In genomic region chr15:22253002-22253675, GRCh38 we compare ENCODE assay signal across 1 cellular context.
A peak's percentile ranks its signal among the peaks of the same experiment; 100 is the strongest.
TF ChIP-seq lines count a peak whose summit lies in the region.

No MANE protein-coding gene starts in this region.

TF ChIP-seq in liver, 16 proteins besides CTCF, POLR2A, EP300 and RAD21 (continued from another document):
- peak; percentile 46 for TF ChIP-seq ZBTB33 (IDR thresholded peaks at IDR 0.05)
- TF ChIP-seq FOXA2 (IDR thresholded peaks at IDR 0.05), result peak; percentile 73
- peak; percentile 43 for TF ChIP-seq YY1 (IDR thresholded peaks at IDR 0.05)
- TF ChIP-seq RXRA (IDR thresholded peaks at IDR 0.05), result peak; percentile 43 to 80
- TF ChIP-seq EGR1 (IDR thresholded peaks at IDR 0.05; ENCODE audit: low read depth in 2 of 2), result peak in 1 of 2 donors; percentile 36
- peak; percentile 76 for TF ChIP-seq HNF4G (IDR thresholded peaks at IDR 0.05)
- TF ChIP-seq HNF4A (conservative IDR thresholded peaks at IDR 0.05), result peak; percentile 86 to 92
